Comparison of ENCODE assay signal across 7 cellular contexts in genomic region chr10:6201511-6201975, GRCh38. TPM values are rescaled to one million over a fixed set of nuclear protein-coding genes. Genes with fewer than 3 reads are reported as not detected.
DNase-seq lines count a peak whose midpoint lies in the region; ATAC-seq and FAIRE-seq lines count a peak whose summit lies in the region.

No MANE protein-coding gene starts in this region.

- FAIRE-seq in GM18507 (lab: Jason Lieb, UNC), result peak; percentile 91

- H3K27me3 Mint-ChIP-seq in naive thymus-derived CD4-positive, alpha-beta T cell, result no peaks in the 10 kb centered on the region
- no peaks in the 10 kb centered on the region for H3K27me3 Mint-ChIP-seq in stimulated activated memory B cell treated with anti-CD40 and anti-IgM and Interleukin-4, amounts not matched to agents 10 μg/mL and 1 μg/mL and 100 μg/mL, for 72 hours

- CTCF ChIA-PET in naive thymus-derived CD4-positive, alpha-beta T cell (lab: Charles Lee), result interaction anchor here (0.5 to 5.2 kb wide), 13 partner anchors 29 to 478 kb away, joined by 3 to 59 read pairs (median 4); no protein-coding TSS in a partner anchor

- no peaks in the 10 kb centered on the region for H3K27me3 ChIP-seq in naive thymus-derived CD4-positive, alpha-beta T cell (ENCODE audit: control insufficient read depth in 2 of 2, insufficient read depth in 2 of 2, low read length in 2 of 2)

- peak overlapping the region; percentile 70 to 95 (median 92) for H3K27ac Mint-ChIP-seq in naive thymus-derived CD4-positive, alpha-beta T cell
- H3K27ac Mint-ChIP-seq in stimulated activated memory B cell treated with anti-CD40 and anti-IgM and Interleukin-4, amounts not matched to agents 10 μg/mL and 1 μg/mL and 100 μg/mL, for 72 hours, result peak overlapping the region; percentile 85

- H3K9me3 ChIP-seq in naive thymus-derived CD4-positive, alpha-beta T cell (ENCODE audit: control insufficient read depth in 2 of 3, low read length in 3 of 3), result no peaks in the 10 kb centered on the region

- H3K9me3 Mint-ChIP-seq in naive thymus-derived CD4-positive, alpha-beta T cell, result peaks cover 0 to 2% (median 0%) of the 10 kb centered on the region in 11 donors
- no peaks in the 10 kb centered on the region for H3K9me3 Mint-ChIP-seq in stimulated activated memory B cell treated with anti-CD40 and anti-IgM and Interleukin-4, amounts not matched to agents 10 μg/mL and 1 μg/mL and 100 μg/mL, for 72 hours

- peak overlapping the region; percentile 66 for H3K27ac ChIP-seq in naive thymus-derived CD4-positive, alpha-beta T cell (ENCODE audit: low read depth, low read length)

- POLR2A ChIA-PET in naive thymus-derived CD4-positive, alpha-beta T cell (lab: Charles Lee), result interaction anchor here (0.8 to 4.5 kb wide), 14 partner anchors 14 to 209 kb away, joined by 3 to 32 read pairs (median 8); no protein-coding TSS in a partner anchor

- intact Hi-C loops in naive thymus-derived CD4-positive, alpha-beta T cell (cut with micrococcal nuclease), result loop anchor here (1.0 to 10.0 kb wide), 15 partner anchors 28 to 466 kb away; partner anchors contain the start of genes PRKCQ (in 2 of the 2), ANKRD16 (in 1 of the 2) and IL15RA (in 1 of the 2)

- no peaks in the 10 kb centered on the region for H3K36me3 ChIP-seq in naive thymus-derived CD4-positive, alpha-beta T cell (ENCODE audit: control insufficient read depth in 2 of 3, insufficient read depth in 3 of 3, low read length in 3 of 3)

- peak; percentile 39 for ATAC-seq in HG02798 (IDR thresholded peaks at IDR 0.05; ENCODE audit: poor library complexity, unreplicated experiment)
- peak; percentile 66 for ATAC-seq in esophagus mucosa
- ATAC-seq in naive thymus-derived CD4-positive, alpha-beta T cell, result peak; percentile 78
- peak; percentile 62 for ATAC-seq in stimulated activated memory B cell treated with anti-CD40 and anti-IgM and Interleukin-4, amounts not matched to agents 10 μg/mL and 1 μg/mL and 100 μg/mL, for 72 hours

- H3K4me1 Mint-ChIP-seq in naive thymus-derived CD4-positive, alpha-beta T cell, result peaks cover 14 to 42% (median 33%) of the 10 kb centered on the region in 7 donors
- H3K4me1 Mint-ChIP-seq in stimulated activated memory B cell treated with anti-CD40 and anti-IgM and Interleukin-4, amounts not matched to agents 10 μg/mL and 1 μg/mL and 100 μg/mL, for 72 hours, result peaks cover 37% of the 10 kb centered on the region

- H3K4me1 ChIP-seq in naive thymus-derived CD4-positive, alpha-beta T cell (ENCODE audit: control insufficient read depth in 2 of 2, insufficient read depth in 2 of 2, low read length in 2 of 2), result peaks cover 0 to 12% of the 10 kb centered on the region in 2 donors

- peaks cover 0 to 15% (median 0%) of the 10 kb centered on the region in 5 donors for H3K36me3 Mint-ChIP-seq in naive thymus-derived CD4-positive, alpha-beta T cell
- H3K36me3 Mint-ChIP-seq in stimulated activated memory B cell treated with anti-CD40 and anti-IgM and Interleukin-4, amounts not matched to agents 10 μg/mL and 1 μg/mL and 100 μg/mL, for 72 hours, result peaks cover 6% of the 10 kb centered on the region

- H3K4me3 Mint-ChIP-seq in naive thymus-derived CD4-positive, alpha-beta T cell, result peak overlapping the region; percentile 90 to 98 (median 95)
- H3K4me3 Mint-ChIP-seq in stimulated activated memory B cell treated with anti-CD40 and anti-IgM and Interleukin-4, amounts not matched to agents 10 μg/mL and 1 μg/mL and 100 μg/mL, for 72 hours, result peak overlapping the region; percentile 91

- peak; percentile 62 for DNase-seq in GM18507 (ENCODE audit: extremely low spot score, insufficient read length, low read depth)
- peak; percentile 66 for DNase-seq in NCI-H69 (lab: John Stamatoyannopoulos, UW)
- peak; percentile 66 for DNase-seq in activated T-cell treated with anti-CD3 and anti-CD28 coated beads for 4 hours
- peak; percentile 53 to 88 (median 84) for DNase-seq in naive thymus-derived CD4-positive, alpha-beta T cell

- peak overlapping the region; percentile 84 for H3K4me3 ChIP-seq in naive thymus-derived CD4-positive, alpha-beta T cell (ENCODE audit: low read length)

RNA-seq across cellular contexts. Expression of gene PFKFB3, which starts 1.2 kb away (rescaled TPM):
- total RNA-seq in esophagus mucosa, result 48.2 TPM
- 100 to 1,000 TPM in 1 of 5 experiments, 10 to 100 TPM in 4; 65.9 to 129 (median 80.5) TPM for total RNA-seq in naive thymus-derived CD4-positive, alpha-beta T cell
- 10 to 100 TPM in 1 of 2 donors, 1 to 10 TPM in 1; 2.3 to 13.0 TPM for polyA plus RNA-seq in naive thymus-derived CD4-positive, alpha-beta T cell

Comparison
In these comparisons a context has a peak if more than half of its experiments do, and no peak if none do; other contexts are left out.
1. Peak in every context shown above with its lines: DNase-seq, ATAC-seq, H3K4me3 ChIP-seq and H3K27ac ChIP-seq.